21 cellular contexts compared by ENCODE assay signal in genomic region chr2:171095014-171095582, GRCh38.
DNase-seq lines count a peak whose midpoint lies in the region; ATAC-seq, FAIRE-seq and TF ChIP-seq lines count a peak whose summit lies in the region.
"Had no signal": no experiment of that assay in that cellular context is flagged by ENCODE, and none has a peak within 500 bp of the region (broad histone marks: within the 10 kb centered on the region; RNA-seq: fewer than 3 reads in every experiment).

No MANE protein-coding gene starts in this region.

- TF ChIP-seq POLR2A in H54 (IDR thresholded peaks at IDR 0.05; ENCODE audit: low read depth, low read length) (no peak), GM12878 (IDR thresholded peaks at IDR 0.05; ENCODE audit: low read depth, low read length) (no peak)

- H4K8ac ChIP-seq in trophoblast cell (ENCODE audit: low read depth, low read length): no peak overlapping the region

- POLR2A ChIA-PET in GM12878 (lab: Charles Lee): no interaction called here

- H4K91ac ChIP-seq in trophoblast cell (ENCODE audit: low read depth, low read length): no peak overlapping the region

- no peak overlapping the region for H3K23ac ChIP-seq in trophoblast cell (ENCODE audit: low read length)

- no peaks in the 10 kb centered on the region for H3K79me1 ChIP-seq in trophoblast cell (ENCODE audit: low read length)

- no peak overlapping the region for H2BK120ac ChIP-seq in trophoblast cell (ENCODE audit: insufficient read depth, low read length, poor library complexity)

- H3K27ac ChIP-seq in GM12878 (ENCODE audit: control insufficient read depth, insufficient read depth): 0 out of 2 replicates have a peak overlapping the region, but pooled peaks have one; percentile 4
- no peak overlapping the region for H3K27ac ChIP-seq in dorsolateral prefrontal cortex
- H3K27ac ChIP-seq in trophoblast cell (ENCODE audit: low read depth, low read length): no peak overlapping the region
- H3K27ac ChIP-seq: prostate gland, SJCRH30 had no signal

- BruUV-seq in GM12878 (replicated peaks; lab: Mats Ljungman, UMichigan): no TSS peak

- intact Hi-C loops in GM12878 (cut with micrococcal nuclease; ENCODE audit: unreplicated experiment): no loop called here
- intact Hi-C loops in dorsolateral prefrontal cortex (cut with DNase I): no loop called here

- no peak overlapping the region for H4K12ac ChIP-seq in trophoblast cell (ENCODE audit: low read depth, low read length)

- peaks cover 33% of the 10 kb centered on the region for H3K4me1 Mint-ChIP-seq in activated T-cell treated with anti-CD3 and anti-CD28 coated beads, Interleukin-2, amount 50 U/mL, for 4 hours (ENCODE audit: low read depth)
- peaks cover 49% of the 10 kb centered on the region for H3K4me1 Mint-ChIP-seq in stimulated activated memory B cell treated with anti-CD40 and anti-IgM and Interleukin-4, amounts not matched to agents 10 μg/mL and 1 μg/mL and 100 μg/mL, for 72 hours

- peaks cover 38% of the 10 kb centered on the region for H3K36me3 Mint-ChIP-seq in activated T-cell treated with anti-CD3 and anti-CD28 coated beads, Interleukin-2, amount 50 U/mL, for 4 hours (ENCODE audit: insufficient read depth)
- peaks cover 56% of the 10 kb centered on the region for H3K36me3 Mint-ChIP-seq in stimulated activated memory B cell treated with anti-CD40 and anti-IgM and Interleukin-4, amounts not matched to agents 10 μg/mL and 1 μg/mL and 100 μg/mL, for 72 hours

- no peak overlapping the region for H3K14ac ChIP-seq in trophoblast cell (ENCODE audit: low read length)

- TF ChIP-seq CTCF in GM12878 (IDR thresholded peaks at IDR 0.05 in 2 of 3, conservative IDR thresholded peaks at IDR 0.05 in 1 of 3; ENCODE audit: control insufficient read depth in 2 of 3, extremely low read depth in 1 of 3, insufficient read depth in 1 of 3, low read depth in 3 of 3, low read length in 3 of 3) (no peak), dorsolateral prefrontal cortex (IDR thresholded peaks at IDR 0.05 in 54 of 56, conservative IDR thresholded peaks at IDR 0.05 in 2 of 56; ENCODE audit: low read depth in 1 of 56, partially characterized antibody in 56 of 56) (no peak)

- H3K4me3 Mint-ChIP-seq in activated T-cell treated with anti-CD3 and anti-CD28 coated beads, Interleukin-2, amount 50 U/mL, for 4 hours: no peak overlapping the region
- H3K4me3 Mint-ChIP-seq in stimulated activated memory B cell treated with anti-CD40 and anti-IgM and Interleukin-4, amounts not matched to agents 10 μg/mL and 1 μg/mL and 100 μg/mL, for 72 hours: no peak overlapping the region
- H3K4me3 Mint-ChIP-seq: activated naive CD8-positive, alpha-beta T cell treated with anti-CD3 and anti-CD28 coated beads, Interleukin-2, amount 10 ng/mL, durations not matched to agents 7 days and 5 days had no signal

- H3K27me3 Mint-ChIP-seq in activated T-cell treated with anti-CD3 and anti-CD28 coated beads, Interleukin-2, amount 50 U/mL, for 4 hours (ENCODE audit: low read depth): no peaks in the 10 kb centered on the region
- H3K27me3 Mint-ChIP-seq in stimulated activated memory B cell treated with anti-CD40 and anti-IgM and Interleukin-4, amounts not matched to agents 10 μg/mL and 1 μg/mL and 100 μg/mL, for 72 hours: no peaks in the 10 kb centered on the region
- H3K27me3 Mint-ChIP-seq: activated naive CD8-positive, alpha-beta T cell treated with anti-CD3 and anti-CD28 coated beads, Interleukin-2, amount 10 ng/mL, durations not matched to agents 7 days and 5 days had no signal

- in situ Hi-C loops in GM12878 (cut with MboI): no loop called here

- H2AFZ ChIP-seq in GM12878 (ENCODE audit: control insufficient read depth, low read depth, low read length): no peak overlapping the region
- no peak overlapping the region for H2AFZ ChIP-seq in trophoblast cell (ENCODE audit: insufficient read depth, low read length, poor library complexity)

- H3K18ac ChIP-seq in trophoblast cell (ENCODE audit: low read length): no peak overlapping the region

- FAIRE-seq in H54 (lab: Jason Lieb, UNC) (peak; percentile 11), GM12878 (lab: Jason Lieb, UNC) (no peak)

- peaks cover 15% of the 10 kb centered on the region for H3K9me3 ChIP-seq in GM12878 (replicated peaks; ENCODE audit: control insufficient read depth, insufficient read depth, low read length)
- no peaks in the 10 kb centered on the region for H3K9me3 ChIP-seq in trophoblast cell (ENCODE audit: insufficient read depth, low read depth, low read length)
- H3K9me3 ChIP-seq: BE2C, prostate gland, SJCRH30 had no signal

- H2AK5ac ChIP-seq in trophoblast cell (ENCODE audit: low read length): no peak overlapping the region

- H3K4me1 ChIP-seq in GM12878 (ENCODE audit: control insufficient read depth, insufficient read depth, low read length): no peaks in the 10 kb centered on the region; the same call in 1 of the 2 replicates
- H3K4me1 ChIP-seq in trophoblast cell (ENCODE audit: control insufficient read depth in 1 of 2, insufficient read depth in 2 of 2, low read length in 2 of 2): peaks cover 0 to 2% of the 10 kb centered on the region in 2 experiments
- H3K4me1 ChIP-seq: BE2C, prostate gland, SJCRH30 had no signal

- no peaks in the 10 kb centered on the region for H3K27me3 ChIP-seq in GM12878 (replicated peaks in 1 of 2; ENCODE audit: control insufficient read depth in 2 of 2, insufficient read depth in 2 of 2, low read length in 1 of 2)
- H3K27me3 ChIP-seq in dorsolateral prefrontal cortex: no peaks in the 10 kb centered on the region
- no peaks in the 10 kb centered on the region for H3K27me3 ChIP-seq in trophoblast cell (ENCODE audit: insufficient read depth, low read length)
- H3K27me3 ChIP-seq: BE2C, SJCRH30 had no signal

- H3K36me3 ChIP-seq in GM12878 (ENCODE audit: control insufficient read depth in 2 of 2, insufficient read depth in 2 of 2, low read length in 1 of 2) (peaks cover 1 to 19% of the 10 kb centered on the region in 2 experiments), trophoblast cell (ENCODE audit: control insufficient read depth in 1 of 2, insufficient read depth in 2 of 2, low read length in 2 of 2) (peaks cover 0 to under 1% of the 10 kb centered on the region in 2 experiments)
- H3K36me3 ChIP-seq: BE2C, prostate gland, SJCRH30 had no signal

- H3K79me2 ChIP-seq in GM12878 (ENCODE audit: control insufficient read depth, insufficient read depth, low read length) (peaks cover 95% of the 10 kb centered on the region), trophoblast cell (ENCODE audit: control insufficient read depth, insufficient read depth, low read length, poor library complexity) (no peaks in the 10 kb centered on the region)

- H3K4me3 ChIP-seq in GM12878: 0 out of 2 replicates have a peak overlapping the region, but pooled peaks have one; percentile 11
- no peak overlapping the region for H3K4me3 ChIP-seq in dorsolateral prefrontal cortex
- no peak overlapping the region for H3K4me3 ChIP-seq in trophoblast cell (ENCODE audit: low read depth, low read length)
- H3K4me3 ChIP-seq: prostate gland, SJCRH30 had no signal

- no peak for DNase-seq in activated T-cell treated with anti-CD3 and anti-CD28 coated beads, Interleukin-2, amount 50 U/mL, for 4 hours
- DNase-seq in activated T-cell treated with anti-CD3 and anti-CD28 coated beads for 4 hours (no peak), H54 (ENCODE audit: insufficient read length, low spot score) (no peak), GM12878 (ENCODE audit: low read depth, low spot score) (peak; percentile 7), dorsolateral prefrontal cortex (no peak), trophoblast cell (no peak)
- no peak for DNase-seq in stimulated activated CD4-positive, alpha-beta T cell treated with anti-CD3 and anti-CD28 coated beads, Interleukin-12 subunit alpha, Interleukin-12 subunit beta, amount 100 ng/mL, for 4 hours
- DNase-seq: activated naive CD8-positive, alpha-beta T cell treated with anti-CD3 and anti-CD28 coated beads, Interleukin-2, amount 10 ng/mL, durations not matched to agents 7 days and 5 days; BE2C; mesendoderm; NCI-H1436; NCI-H2081 treated with DMSO at 0.1 percent for 48 hours; NCI-H345; SJCRH30; stimulated activated CD4-positive, alpha-beta T cell treated with anti-CD3 and anti-CD28 coated beads, Interleukin-4, amount 100 ng/mL, for 4 hours; stimulated activated naive CD4-positive, alpha-beta T cell had no signal

- H2BK5ac ChIP-seq in trophoblast cell (ENCODE audit: low read depth, low read length, poor library complexity): no peak overlapping the region

- H2BK12ac ChIP-seq in trophoblast cell (ENCODE audit: low read length): no peak overlapping the region

- H3K9ac ChIP-seq in GM12878 (ENCODE audit: control insufficient read depth, insufficient read depth, low read length): no peak overlapping the region
- no peak overlapping the region for H3K9ac ChIP-seq in trophoblast cell (ENCODE audit: low read length)

- TF ChIP-seq EP300 in GM12878 (IDR thresholded peaks at IDR 0.05; ENCODE audit: borderline replicate concordance in 1 of 2, control insufficient read depth in 1 of 2, low read depth in 2 of 2, low read length in 2 of 2): no peak

- no peak overlapping the region for H3K4me2 ChIP-seq in GM12878 (ENCODE audit: control insufficient read depth, insufficient read depth)
- no peak overlapping the region for H3K4me2 ChIP-seq in trophoblast cell (ENCODE audit: low read length)

- ATAC-seq in activated T-cell treated with anti-CD3 and anti-CD28 coated beads, Interleukin-2, amount 50 U/mL, for 4 hours: peak; percentile 27 to 52
- peak; percentile 55 for ATAC-seq in GM12878
- ATAC-seq in stimulated activated memory B cell treated with anti-CD40 and anti-IgM and Interleukin-4, amounts not matched to agents 10 μg/mL and 1 μg/mL and 100 μg/mL, for 72 hours: no peak
- ATAC-seq: activated CD4-positive, CD25-positive, alpha-beta regulatory T cell treated with anti-CD3 and anti-CD28 coated beads, Interleukin-2, amount 50 U/mL, for 24 hours; left lobe of liver; sciatic nerve had no signal

- peaks cover 24% of the 10 kb centered on the region for H3K9me3 Mint-ChIP-seq in activated T-cell treated with anti-CD3 and anti-CD28 coated beads, Interleukin-2, amount 50 U/mL, for 4 hours
- peaks cover 19% of the 10 kb centered on the region for H3K9me3 Mint-ChIP-seq in stimulated activated memory B cell treated with anti-CD40 and anti-IgM and Interleukin-4, amounts not matched to agents 10 μg/mL and 1 μg/mL and 100 μg/mL, for 72 hours

- TF ChIP-seq RAD21 in GM12878 (IDR thresholded peaks at IDR 0.05; ENCODE audit: insufficient read depth, low read depth, low read length): no peak

- peaks cover 3% of the 10 kb centered on the region for H4K20me1 ChIP-seq in GM12878 (ENCODE audit: control insufficient read depth, insufficient read depth)

- RAD21 ChIA-PET in GM12878 (lab: Charles Lee; ENCODE audit: unreplicated experiment): interaction anchor here (1.1 to 1.6 kb wide), 3 partner anchors 16 to 321 kb away, joined by 3 to 4 read pairs (median 3); no protein-coding TSS in a partner anchor

- CTCF ChIA-PET in GM12878 (lab: Yijun Ruan, JAX): interaction anchor here (0.9 to 5.3 kb wide), 5 partner anchors 8 to 63 kb away, joined by 3 to 46 read pairs (median 3); no protein-coding TSS in a partner anchor

- WGBS in GM12878 (ENCODE audit: insufficient coverage, insufficient replicate concordance, low lambda C conversion rate, missing lambda C conversion rate): 2% methylated on average over 2 of the region's 2 CpGs
- no CpG with 5 or more reads among the region's 2 CpGs for WGBS in trophoblast cell (ENCODE audit: extremely low coverage, insufficient coverage, insufficient read length)

- H3K27ac Mint-ChIP-seq in stimulated activated memory B cell treated with anti-CD40 and anti-IgM and Interleukin-4, amounts not matched to agents 10 μg/mL and 1 μg/mL and 100 μg/mL, for 72 hours: peak overlapping the region; percentile 4
- H3K27ac Mint-ChIP-seq: activated naive CD8-positive, alpha-beta T cell treated with anti-CD3 and anti-CD28 coated beads, Interleukin-2, amount 10 ng/mL, durations not matched to agents 7 days and 5 days had no signal

- H3K4ac ChIP-seq in trophoblast cell (ENCODE audit: low read depth, low read length): no peak overlapping the region

- SMC1A ChIA-PET in GM12878 (lab: Charles Lee; ENCODE audit: uncharacterized antibody, unreplicated experiment): interaction anchor here (0.8 to 1.1 kb wide), 6 partner anchors 9 to 59 kb away, joined by 3 to 11 read pairs (median 4); no protein-coding TSS in a partner anchor
